ENCODE assay signal across 10 cellular contexts in the genomic region with DNA sequence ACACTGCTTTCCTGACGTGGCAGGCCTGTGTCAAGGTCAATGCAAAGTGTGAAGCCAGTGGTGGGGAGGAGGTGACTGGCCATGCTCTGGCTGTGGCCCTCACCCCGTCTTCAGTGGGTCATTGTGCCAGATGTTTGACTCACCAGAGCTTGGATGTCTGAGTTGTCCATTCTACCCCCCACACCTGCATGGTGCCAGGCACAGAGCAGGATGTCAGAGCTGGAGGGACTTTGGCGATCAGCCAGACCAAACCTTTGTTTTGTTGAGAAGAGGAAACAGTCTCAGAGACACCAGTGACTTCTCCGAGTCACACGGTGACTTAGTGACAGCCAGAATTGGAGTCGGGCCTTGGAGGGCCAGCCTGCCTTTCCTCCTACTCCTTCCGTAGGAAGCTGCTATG. TPM values are rescaled to one million over a fixed set of nuclear protein-coding genes. Genes with fewer than 3 reads are reported as not detected.
A peak's percentile ranks its signal among the peaks of the same experiment; 100 is the strongest.
DNase-seq lines count a peak whose midpoint lies in the region; ATAC-seq and TF ChIP-seq lines count a peak whose summit lies in the region.
"Had no signal": no experiment of that assay in that cellular context is flagged by ENCODE, and none has a peak within 500 bp of the region (broad histone marks: within the 10 kb centered on the region; RNA-seq: fewer than 3 reads in every experiment).

No MANE protein-coding gene starts in this region.

- no peak for TF ChIP-seq POLR2A in gastrocnemius medialis (IDR thresholded peaks at IDR 0.05)

- H3K9me3 Mint-ChIP-seq in WTC11 (peaks cover 10% of the 10 kb centered on the region), nephron (peaks cover 5% of the 10 kb centered on the region)

- H3K4me3 Mint-ChIP-seq in WTC11 (no peak overlapping the region), nephron (no peak overlapping the region)

- H3K4me1 ChIP-seq in gastrocnemius medialis, result peaks cover 8 to 11% of the 10 kb centered on the region in 2 donors

- no peaks in the 10 kb centered on the region for H3K27me3 ChIP-seq in gastrocnemius medialis

- H3K36me3 Mint-ChIP-seq in WTC11 (peaks cover 10% of the 10 kb centered on the region), nephron (ENCODE audit: low read depth) (peaks cover 38% of the 10 kb centered on the region)

- POLR2A ChIA-PET in WTC11 (lab: Charles Lee), result interaction anchor here (0.6 to 1.1 kb wide), 2 partner anchors 44 to 183 kb away, joined by 3 to 4 read pairs; no protein-coding TSS in a partner anchor

- H3K27me3 Mint-ChIP-seq in WTC11 (ENCODE audit: low read depth) (no peaks in the 10 kb centered on the region), nephron (ENCODE audit: low read depth) (no peaks in the 10 kb centered on the region)

- no peaks in the 10 kb centered on the region for H3K9me3 ChIP-seq in gastrocnemius medialis

- CTCF ChIA-PET in WTC11 (lab: Charles Lee), result interaction anchor here (0.6 to 0.8 kb wide), 4 partner anchors 20 to 186 kb away, joined by 3 to 4 read pairs (median 4); a partner anchor contains a TSS

- intact Hi-C loops in gastrocnemius medialis (cut with DNase I; ENCODE audit: low total_unique reads), result no loop called here

- in situ Hi-C loops in gastrocnemius medialis (cut with MboI; ENCODE audit: low sequenced_read_pairs in 4 of 4), result no loop called here

- H3K27ac Mint-ChIP-seq in WTC11 (peak overlapping the region; percentile 86; the same call in 1 of the 2 replicates), nephron (peak overlapping the region; percentile 56 to 71 (median 65))

- H3K36me3 ChIP-seq in gastrocnemius medialis, result no peaks in the 10 kb centered on the region

- peak overlapping the region in 2 of 4 donors; percentile 0 to 29 for H3K27ac ChIP-seq in gastrocnemius medialis

- no peak overlapping the region for H3K4me3 ChIP-seq in gastrocnemius medialis

- TF ChIP-seq CTCF in WTC11 (IDR thresholded peaks at IDR 0.05) (no peak), nephron (IDR thresholded peaks at IDR 0.05; ENCODE audit: unreplicated experiment in 3 of 3) (no peak), gastrocnemius medialis (IDR thresholded peaks at IDR 0.05 in 4 of 5, conservative IDR thresholded peaks at IDR 0.05 in 1 of 5) (no peak)

- ATAC-seq in WTC11 (no peak), gastrocnemius medialis (no peak), HG03442 (IDR thresholded peaks at IDR 0.05; ENCODE audit: unreplicated experiment) (no peak)

- peak; percentile 2 for DNase-seq in NCI-H345 (lab: John Stamatoyannopoulos, UW)
- no peak for DNase-seq in NCI-H345 treated with DMSO at 0.1 percent for 48 hours (lab: John Stamatoyannopoulos, UW; ENCODE audit: unreplicated experiment)
- peak; percentile 23 to 55 for DNase-seq in Kasumi-1 (lab: John Stamatoyannopoulos, UW)
- DNase-seq in WTC11 (ENCODE audit: low spot score), result no peak
- DNase-seq in gastrocnemius medialis, result no peak
- DNase-seq in NCI-H524 (lab: John Stamatoyannopoulos, UW), result no peak
- DNase-seq: activated gamma-delta T cell treated with Interleukin-2 at 50 U/mL for 16 hours, erythroblast had no signal

- H3K4me1 Mint-ChIP-seq in WTC11 (peaks cover 55% of the 10 kb centered on the region), nephron (peaks cover 67% of the 10 kb centered on the region)

TF ChIP-seq in WTC11, 78 proteins besides CTCF, POLR2A, EP300 and RAD21 (continues in another document):
- no peak for TF ChIP-seq ZNF219 (CRISPR knock-in tag; IDR thresholded peaks at IDR 0.05; ENCODE audit: borderline replicate concordance)
- TF ChIP-seq MYBL2 (CRISPR knock-in tag; IDR thresholded peaks at IDR 0.05), result no peak
- TF ChIP-seq, protein P1, sequence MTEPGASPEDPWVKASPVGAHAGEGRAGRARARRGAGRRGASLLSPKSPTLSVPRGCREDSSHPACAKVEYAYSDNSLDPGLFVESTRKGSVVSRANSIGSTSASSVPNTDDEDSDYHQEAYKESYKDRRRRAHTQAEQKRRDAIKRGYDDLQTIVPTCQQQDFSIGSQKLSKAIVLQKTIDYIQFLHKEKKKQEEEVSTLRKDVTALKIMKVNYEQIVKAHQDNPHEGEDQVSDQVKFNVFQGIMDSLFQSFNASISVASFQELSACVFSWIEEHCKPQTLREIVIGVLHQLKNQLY (CRISPR knock-in tag; IDR thresholded peaks at IDR 0.05), result no peak
- TF ChIP-seq SOX15 (CRISPR knock-in tag; IDR thresholded peaks at IDR 0.05), result no peak
- no peak for TF ChIP-seq ZNF121 (CRISPR knock-in tag; IDR thresholded peaks at IDR 0.05)
- TF ChIP-seq, protein P2, sequence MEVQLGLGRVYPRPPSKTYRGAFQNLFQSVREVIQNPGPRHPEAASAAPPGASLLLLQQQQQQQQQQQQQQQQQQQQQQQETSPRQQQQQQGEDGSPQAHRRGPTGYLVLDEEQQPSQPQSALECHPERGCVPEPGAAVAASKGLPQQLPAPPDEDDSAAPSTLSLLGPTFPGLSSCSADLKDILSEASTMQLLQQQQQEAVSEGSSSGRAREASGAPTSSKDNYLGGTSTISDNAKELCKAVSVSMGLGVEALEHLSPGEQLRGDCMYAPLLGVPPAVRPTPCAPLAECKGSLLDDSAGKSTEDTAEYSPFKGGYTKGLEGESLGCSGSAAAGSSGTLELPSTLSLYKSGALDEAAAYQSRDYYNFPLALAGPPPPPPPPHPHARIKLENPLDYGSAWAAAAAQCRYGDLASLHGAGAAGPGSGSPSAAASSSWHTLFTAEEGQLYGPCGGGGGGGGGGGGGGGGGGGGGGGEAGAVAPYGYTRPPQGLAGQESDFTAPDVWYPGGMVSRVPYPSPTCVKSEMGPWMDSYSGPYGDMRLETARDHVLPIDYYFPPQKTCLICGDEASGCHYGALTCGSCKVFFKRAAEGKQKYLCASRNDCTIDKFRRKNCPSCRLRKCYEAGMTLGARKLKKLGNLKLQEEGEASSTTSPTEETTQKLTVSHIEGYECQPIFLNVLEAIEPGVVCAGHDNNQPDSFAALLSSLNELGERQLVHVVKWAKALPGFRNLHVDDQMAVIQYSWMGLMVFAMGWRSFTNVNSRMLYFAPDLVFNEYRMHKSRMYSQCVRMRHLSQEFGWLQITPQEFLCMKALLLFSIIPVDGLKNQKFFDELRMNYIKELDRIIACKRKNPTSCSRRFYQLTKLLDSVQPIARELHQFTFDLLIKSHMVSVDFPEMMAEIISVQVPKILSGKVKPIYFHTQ (CRISPR knock-in tag; IDR thresholded peaks at IDR 0.05), result no peak
- no peak for TF ChIP-seq CREM (CRISPR knock-in tag; IDR thresholded peaks at IDR 0.05)
- TF ChIP-seq, protein P3, sequence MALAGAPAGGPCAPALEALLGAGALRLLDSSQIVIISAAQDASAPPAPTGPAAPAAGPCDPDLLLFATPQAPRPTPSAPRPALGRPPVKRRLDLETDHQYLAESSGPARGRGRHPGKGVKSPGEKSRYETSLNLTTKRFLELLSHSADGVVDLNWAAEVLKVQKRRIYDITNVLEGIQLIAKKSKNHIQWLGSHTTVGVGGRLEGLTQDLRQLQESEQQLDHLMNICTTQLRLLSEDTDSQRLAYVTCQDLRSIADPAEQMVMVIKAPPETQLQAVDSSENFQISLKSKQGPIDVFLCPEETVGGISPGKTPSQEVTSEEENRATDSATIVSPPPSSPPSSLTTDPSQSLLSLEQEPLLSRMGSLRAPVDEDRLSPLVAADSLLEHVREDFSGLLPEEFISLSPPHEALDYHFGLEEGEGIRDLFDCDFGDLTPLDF (CRISPR knock-in tag; IDR thresholded peaks at IDR 0.05), result no peak
- TF ChIP-seq ZNF232 (CRISPR knock-in tag; IDR thresholded peaks at IDR 0.05), result no peak
- no peak for TF ChIP-seq ETV6 (CRISPR knock-in tag; IDR thresholded peaks at IDR 0.05)
- no peak for TF ChIP-seq NFE2L1 (CRISPR knock-in tag; IDR thresholded peaks at IDR 0.05)
- TF ChIP-seq, protein P4, sequence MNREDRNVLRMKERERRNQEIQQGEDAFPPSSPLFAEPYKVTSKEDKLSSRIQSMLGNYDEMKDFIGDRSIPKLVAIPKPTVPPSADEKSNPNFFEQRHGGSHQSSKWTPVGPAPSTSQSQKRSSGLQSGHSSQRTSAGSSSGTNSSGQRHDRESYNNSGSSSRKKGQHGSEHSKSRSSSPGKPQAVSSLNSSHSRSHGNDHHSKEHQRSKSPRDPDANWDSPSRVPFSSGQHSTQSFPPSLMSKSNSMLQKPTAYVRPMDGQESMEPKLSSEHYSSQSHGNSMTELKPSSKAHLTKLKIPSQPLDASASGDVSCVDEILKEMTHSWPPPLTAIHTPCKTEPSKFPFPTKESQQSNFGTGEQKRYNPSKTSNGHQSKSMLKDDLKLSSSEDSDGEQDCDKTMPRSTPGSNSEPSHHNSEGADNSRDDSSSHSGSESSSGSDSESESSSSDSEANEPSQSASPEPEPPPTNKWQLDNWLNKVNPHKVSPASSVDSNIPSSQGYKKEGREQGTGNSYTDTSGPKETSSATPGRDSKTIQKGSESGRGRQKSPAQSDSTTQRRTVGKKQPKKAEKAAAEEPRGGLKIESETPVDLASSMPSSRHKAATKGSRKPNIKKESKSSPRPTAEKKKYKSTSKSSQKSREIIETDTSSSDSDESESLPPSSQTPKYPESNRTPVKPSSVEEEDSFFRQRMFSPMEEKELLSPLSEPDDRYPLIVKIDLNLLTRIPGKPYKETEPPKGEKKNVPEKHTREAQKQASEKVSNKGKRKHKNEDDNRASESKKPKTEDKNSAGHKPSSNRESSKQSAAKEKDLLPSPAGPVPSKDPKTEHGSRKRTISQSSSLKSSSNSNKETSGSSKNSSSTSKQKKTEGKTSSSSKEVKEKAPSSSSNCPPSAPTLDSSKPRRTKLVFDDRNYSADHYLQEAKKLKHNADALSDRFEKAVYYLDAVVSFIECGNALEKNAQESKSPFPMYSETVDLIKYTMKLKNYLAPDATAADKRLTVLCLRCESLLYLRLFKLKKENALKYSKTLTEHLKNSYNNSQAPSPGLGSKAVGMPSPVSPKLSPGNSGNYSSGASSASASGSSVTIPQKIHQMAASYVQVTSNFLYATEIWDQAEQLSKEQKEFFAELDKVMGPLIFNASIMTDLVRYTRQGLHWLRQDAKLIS (CRISPR knock-in tag; IDR thresholded peaks at IDR 0.05; ENCODE audit: borderline replicate concordance), result no peak
- TF ChIP-seq, protein P5, sequence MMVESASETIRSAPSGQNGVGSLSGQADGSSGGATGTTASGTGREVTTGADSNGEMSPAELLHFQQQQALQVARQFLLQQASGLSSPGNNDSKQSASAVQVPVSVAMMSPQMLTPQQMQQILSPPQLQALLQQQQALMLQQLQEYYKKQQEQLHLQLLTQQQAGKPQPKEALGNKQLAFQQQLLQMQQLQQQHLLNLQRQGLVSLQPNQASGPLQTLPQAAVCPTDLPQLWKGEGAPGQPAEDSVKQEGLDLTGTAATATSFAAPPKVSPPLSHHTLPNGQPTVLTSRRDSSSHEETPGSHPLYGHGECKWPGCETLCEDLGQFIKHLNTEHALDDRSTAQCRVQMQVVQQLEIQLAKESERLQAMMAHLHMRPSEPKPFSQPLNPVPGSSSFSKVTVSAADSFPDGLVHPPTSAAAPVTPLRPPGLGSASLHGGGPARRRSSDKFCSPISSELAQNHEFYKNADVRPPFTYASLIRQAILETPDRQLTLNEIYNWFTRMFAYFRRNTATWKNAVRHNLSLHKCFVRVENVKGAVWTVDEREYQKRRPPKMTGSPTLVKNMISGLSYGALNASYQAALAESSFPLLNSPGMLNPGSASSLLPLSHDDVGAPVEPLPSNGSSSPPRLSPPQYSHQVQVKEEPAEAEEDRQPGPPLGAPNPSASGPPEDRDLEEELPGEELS (CRISPR knock-in tag; IDR thresholded peaks at IDR 0.05), result no peak

RNA-seq across cellular contexts. Expression of a gene that starts 49.5 kb away (rescaled TPM):
- total RNA-seq in WTC11 (2021) (9.2 to 13.9 TPM (median 10.4 TPM) in 3 replicates), gastrocnemius medialis (1 to 10 TPM; 2.2 to 3.7 (median 2.4) TPM)

Comparison
In these comparisons a context has a peak if more than half of its experiments do, and no peak if none do; other contexts are left out.
1. DNase-seq: peak in NCI-H345 (single experiment) and Kasumi-1 (2 of 2); none in NCI-H345 treated with DMSO at 0.1 percent for 48 hours (single experiment), WTC11 (single experiment), gastrocnemius medialis (0 of 2) and NCI-H524 (0 of 2).